In genomic region chr17:57972151-57972550, GRCh38 we compare ENCODE assay signal across 19 cellular contexts.
"Had no signal": no experiment of that assay in that cellular context is flagged by ENCODE, and none has a peak within 500 bp of the region (broad histone marks: within the 10 kb centered on the region; RNA-seq: fewer than 3 reads in every experiment).

No MANE protein-coding gene starts in this region.

- H3K4me3 Mint-ChIP-seq: activated naive CD4-positive, alpha-beta T cell treated with anti-CD3 and anti-CD28 coated beads, Interleukin-2, amount 50 U/mL, for 24 hours; dendritic cell treated with granulocyte-macrophage colony-stimulating factor and Interleukin-4, amounts not matched to agents 40 ng/mL and 50 ng/mL, for 4 days; effector memory CD8-positive, alpha-beta T cell; nephron; stimulated activated naive CD8-positive, alpha-beta T cell treated with anti-CD3 and anti-CD28 coated beads, Interleukin-15, Interleukin-2, amounts not matched to agents 100 ng/mL and 50 ng/mL, for 24 hours; T-helper 1 cell treated with Interleukin-12 subunit alpha and Interleukin-12 subunit beta and Interleukin-4 antibody, amounts not matched to agents 30 μg/mL and 1 μg/mL, for 36 hours had no signal

- DNase-seq: activated CD4-positive, alpha-beta T cell treated with anti-CD3 and anti-CD28 coated beads for 1 hour; activated CD4-positive, alpha-beta T cell treated with anti-CD3 and anti-CD28 coated beads, Interleukin-2, amount 50 U/mL, for 48 hours; activated effector memory CD4-positive, alpha-beta T cell treated with anti-CD3 and anti-CD28 coated beads, Interleukin-2, amount 50 U/mL, for 16 hours; activated T-cell treated with anti-CD3 and anti-CD28 coated beads, Interleukin-2, amount 50 U/mL, for 48 hours; effector memory CD8-positive, alpha-beta T cell; foreskin fibroblast; left colon; mammary epithelial cell; midbrain; nucleus accumbens; stimulated activated CD4-positive, alpha-beta T cell treated with anti-CD3 and anti-CD28 coated beads, Interleukin-2, amount 100 ng/mL, for 24 hours had no signal

- H3K27ac Mint-ChIP-seq: activated naive CD4-positive, alpha-beta T cell treated with anti-CD3 and anti-CD28 coated beads, Interleukin-2, amount 50 U/mL, for 24 hours; dendritic cell treated with granulocyte-macrophage colony-stimulating factor and Interleukin-4, amounts not matched to agents 40 ng/mL and 50 ng/mL, for 4 days; stimulated activated naive CD8-positive, alpha-beta T cell treated with anti-CD3 and anti-CD28 coated beads, Interleukin-15, Interleukin-2, amounts not matched to agents 100 ng/mL and 50 ng/mL, for 24 hours; T-helper 1 cell treated with Interleukin-12 subunit alpha and Interleukin-12 subunit beta and Interleukin-4 antibody, amounts not matched to agents 30 μg/mL and 1 μg/mL, for 36 hours had no signal

- FAIRE-seq: bronchial epithelial cell, urothelium cell line had no signal

- ATAC-seq: effector memory CD8-positive, alpha-beta T cell; left colon had no signal

- H3K9me3 ChIP-seq: tibial nerve had no signal

- H3K4me1 Mint-ChIP-seq: activated naive CD4-positive, alpha-beta T cell treated with anti-CD3 and anti-CD28 coated beads, Interleukin-2, amount 50 U/mL, for 24 hours; nephron had no signal

- H3K27ac ChIP-seq: tibial nerve had no signal

- H3K9me3 Mint-ChIP-seq: activated naive CD4-positive, alpha-beta T cell treated with anti-CD3 and anti-CD28 coated beads, Interleukin-2, amount 50 U/mL, for 24 hours; dendritic cell treated with granulocyte-macrophage colony-stimulating factor and Interleukin-4, amounts not matched to agents 40 ng/mL and 50 ng/mL, for 4 days; effector memory CD8-positive, alpha-beta T cell; nephron; stimulated activated naive CD8-positive, alpha-beta T cell treated with anti-CD3 and anti-CD28 coated beads, Interleukin-15, Interleukin-2, amounts not matched to agents 100 ng/mL and 50 ng/mL, for 24 hours; T-helper 1 cell treated with Interleukin-12 subunit alpha and Interleukin-12 subunit beta and Interleukin-4 antibody, amounts not matched to agents 30 μg/mL and 1 μg/mL, for 36 hours had no signal

- H3K27me3 Mint-ChIP-seq: activated naive CD4-positive, alpha-beta T cell treated with anti-CD3 and anti-CD28 coated beads, Interleukin-2, amount 50 U/mL, for 24 hours; stimulated activated naive CD8-positive, alpha-beta T cell treated with anti-CD3 and anti-CD28 coated beads, Interleukin-15, Interleukin-2, amounts not matched to agents 100 ng/mL and 50 ng/mL, for 24 hours had no signal

- H3K27me3 ChIP-seq: tibial nerve had no signal

- H3K4me3 ChIP-seq: tibial nerve had no signal
